ENCODE assay signal across 1 cellular context in genomic region chr1:97094257-97094972, GRCh38.
A peak's percentile ranks its signal among the peaks of the same experiment; 100 is the strongest.
TF ChIP-seq lines count a peak whose summit lies in the region.

No MANE protein-coding gene starts in this region.

TF ChIP-seq in endothelial cell of umbilical vein, 7 proteins besides CTCF, POLR2A, EP300 and RAD21:
- TF ChIP-seq EZH2 (IDR thresholded peaks at IDR 0.05; ENCODE audit: borderline replicate concordance, low read depth, low read length, severe bottlenecking) (no peak), FOS (IDR thresholded peaks at IDR 0.05; ENCODE audit: borderline replicate concordance, insufficient read depth, low read length) (peak; percentile 70), MYC (IDR thresholded peaks at IDR 0.05; ENCODE audit: low read depth, low read length) (no peak), GATA2 (IDR thresholded peaks at IDR 0.05; ENCODE audit: insufficient read depth, insufficient read length, low read depth, low read length) (peak; percentile 97), POLR2AphosphoS5 (IDR thresholded peaks at IDR 0.05; ENCODE audit: insufficient read depth, low read depth, low read length) (no peak), MAX (IDR thresholded peaks at IDR 0.05; ENCODE audit: insufficient read depth, insufficient read length) (no peak), JUN (IDR thresholded peaks at IDR 0.05; ENCODE audit: borderline replicate concordance, insufficient read depth, insufficient read length, low read depth) (peak; percentile 27)
